12 cellular contexts compared by ENCODE assay signal in the genomic region with DNA sequence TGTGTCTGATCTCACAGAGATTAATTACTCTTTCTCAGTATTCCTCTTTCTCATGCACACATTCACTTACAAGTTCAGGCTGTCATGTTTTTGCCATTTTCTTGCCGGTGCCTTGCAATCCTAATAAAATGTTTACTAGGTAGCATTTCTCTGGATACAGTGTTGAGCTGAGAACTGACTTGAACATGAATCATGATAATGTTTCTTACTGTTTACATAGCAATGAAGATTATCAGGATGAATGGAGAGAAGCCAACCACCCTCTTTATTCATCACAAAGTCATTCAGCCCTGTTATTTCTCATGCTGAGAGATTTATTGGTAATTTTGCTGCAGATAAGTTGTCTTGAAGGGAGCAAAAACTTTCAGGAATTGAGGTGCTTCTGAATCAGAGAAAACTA.
DNase-seq lines count a peak whose midpoint lies in the region; ATAC-seq, FAIRE-seq and TF ChIP-seq lines count a peak whose summit lies in the region.
"Had no signal": no experiment of that assay in that cellular context is flagged by ENCODE, and none has a peak within 500 bp of the region (broad histone marks: within the 10 kb centered on the region; RNA-seq: fewer than 3 reads in every experiment).

No MANE protein-coding gene starts in this region.

- H3K27ac ChIP-seq in K562 (ENCODE audit: extremely low read depth, low read depth, low read length): no peak overlapping the region
- H3K27ac ChIP-seq in mesodermal cell (ENCODE audit: low read depth, low read length, severe bottlenecking): peak overlapping the region; percentile 80

- in situ Hi-C loops in K562 (cut with MboI): no loop called here

- H3K27me3 ChIP-seq in K562 (ENCODE audit: control insufficient read depth in 2 of 2, insufficient read depth in 2 of 2, low read length in 2 of 2): no peaks in the 10 kb centered on the region; a peak in 1 of 5 replicates

- H4K20me1 ChIP-seq in K562 (replicated peaks; ENCODE audit: control insufficient read depth, insufficient read depth, low read length): no peaks in the 10 kb centered on the region

- no peak for TF ChIP-seq EP300 in K562 (IDR thresholded peaks at IDR 0.05; ENCODE audit: low read length)

- POLR2A ChIA-PET in AG04449 (lab: Yijun Ruan, JAX) (no interaction called here), K562 (lab: Yijun Ruan, JAX) (no interaction called here)

- no peak overlapping the region for H3K4me2 ChIP-seq in K562 (ENCODE audit: insufficient read depth, low read length)

- intact Hi-C loops in K562 (cut with micrococcal nuclease): no loop called here
- intact Hi-C loops in activated CD4-positive, alpha-beta T cell treated with anti-CD3 and anti-CD28 coated beads, Interleukin-2, amount 10 ng/mL, durations not matched to agents 24 days and 14 days (cut with micrococcal nuclease): no loop called here

- no peak overlapping the region for H3K4me3 Mint-ChIP-seq in stimulated activated effector memory CD8-positive, alpha-beta T cell treated with anti-CD3 and anti-CD28 coated beads, Interleukin-12 subunit alpha, Interleukin-12 subunit beta, amount 100 ng/mL, for 72 hours
- H3K4me3 Mint-ChIP-seq in activated CD4-positive, alpha-beta T cell treated with anti-CD3 and anti-CD28 coated beads, Interleukin-2, amount 10 ng/mL, durations not matched to agents 24 days and 14 days: no peak overlapping the region
- H3K4me3 Mint-ChIP-seq: activated CD4-positive, alpha-beta T cell treated with anti-CD3 and anti-CD28 coated beads for 36 hours had no signal

- no peak overlapping the region for H3K9ac ChIP-seq in K562 (ENCODE audit: insufficient read depth in 1 of 2, low read depth in 2 of 2, low read length in 2 of 2)

- H3K4me3 ChIP-seq in AG04449 (ENCODE audit: low read depth, low read length): no peak overlapping the region
- H3K4me3 ChIP-seq in K562: no peak overlapping the region
- H3K4me3 ChIP-seq in mesodermal cell (ENCODE audit: extremely low read depth, insufficient read depth, low read length, poor library complexity, severe bottlenecking): no peak overlapping the region

- no peaks in the 10 kb centered on the region for H3K9me3 Mint-ChIP-seq in stimulated activated effector memory CD8-positive, alpha-beta T cell treated with anti-CD3 and anti-CD28 coated beads, Interleukin-12 subunit alpha, Interleukin-12 subunit beta, amount 100 ng/mL, for 72 hours
- no peaks in the 10 kb centered on the region for H3K9me3 Mint-ChIP-seq in activated CD4-positive, alpha-beta T cell treated with anti-CD3 and anti-CD28 coated beads, Interleukin-2, amount 10 ng/mL, durations not matched to agents 24 days and 14 days

- no peaks in the 10 kb centered on the region for H3K36me3 ChIP-seq in K562 (ENCODE audit: control insufficient read depth, insufficient read depth, low read length)
- H3K36me3 ChIP-seq in mesodermal cell (ENCODE audit: control insufficient read depth, insufficient read depth, low read length): no peaks in the 10 kb centered on the region

- TF ChIP-seq CTCF in AG04449 (IDR thresholded peaks at IDR 0.05; ENCODE audit: insufficient read depth, low read length, missing control alignments) (no peak), K562 (IDR thresholded peaks at IDR 0.05 in 2 of 3, conservative IDR thresholded peaks at IDR 0.05 in 1 of 3; ENCODE audit: insufficient read depth in 2 of 3, low read depth in 1 of 3, low read length in 3 of 3) (no peak)

- no peak for FAIRE-seq in K562 (lab: Jason Lieb, UNC)
- FAIRE-seq: GM19239 had no signal

- H3K36me3 Mint-ChIP-seq in stimulated activated effector memory CD8-positive, alpha-beta T cell treated with anti-CD3 and anti-CD28 coated beads, Interleukin-12 subunit alpha, Interleukin-12 subunit beta, amount 100 ng/mL, for 72 hours: no peaks in the 10 kb centered on the region
- H3K36me3 Mint-ChIP-seq in activated CD4-positive, alpha-beta T cell treated with anti-CD3 and anti-CD28 coated beads, Interleukin-2, amount 10 ng/mL, durations not matched to agents 24 days and 14 days (ENCODE audit: low read depth): no peaks in the 10 kb centered on the region

- 0% methylated on average over 1 of the region's 1 CpG for WGBS in K562 (ENCODE audit: insufficient coverage, low coverage, missing lambda C conversion rate)
- no CpG with 5 or more reads among the region's 1 CpG for WGBS in mesodermal cell (ENCODE audit: insufficient coverage in 2 of 2), 2 experiments

- CTCF ChIA-PET in AG04449 (lab: Yijun Ruan, JAX): no interaction called here
- CTCF ChIA-PET in K562 (lab: Yijun Ruan, JAX; ENCODE audit: low intra/inter-chr PET ratio): no interaction called here

- H2AFZ ChIP-seq in K562 (ENCODE audit: low read depth, low read length): no peak overlapping the region

- no peaks in the 10 kb centered on the region for H3K9me3 ChIP-seq in K562 (replicated peaks; ENCODE audit: control insufficient read depth, insufficient read depth, low read depth, low read length)
- H3K9me3 ChIP-seq in mesodermal cell (ENCODE audit: control insufficient read depth, low read length): peaks cover 1% of the 10 kb centered on the region

- peaks cover 7% of the 10 kb centered on the region for H3K27me3 Mint-ChIP-seq in activated CD4-positive, alpha-beta T cell treated with anti-CD3 and anti-CD28 coated beads, Interleukin-2, amount 10 ng/mL, durations not matched to agents 24 days and 14 days

- H3K4me1 ChIP-seq in K562 (replicated peaks in 1 of 2; ENCODE audit: control insufficient read depth in 2 of 2, insufficient read depth in 2 of 2, low read length in 2 of 2) (peaks cover 0 to 43% of the 10 kb centered on the region in 2 experiments; a peak in 3 of 5 replicates), mesodermal cell (ENCODE audit: control insufficient read depth, insufficient read depth, low read length, poor library complexity, severe bottlenecking) (peaks cover 23% of the 10 kb centered on the region)

- ATAC-seq in K562: no peak
- no peak for ATAC-seq in stimulated activated effector memory CD8-positive, alpha-beta T cell treated with anti-CD3 and anti-CD28 coated beads, Interleukin-12 subunit alpha, Interleukin-12 subunit beta, amount 100 ng/mL, for 72 hours
- ATAC-seq: activated CD4-positive, alpha-beta T cell treated with anti-CD3 and anti-CD28 coated beads for 36 hours had no signal

- no peaks in the 10 kb centered on the region for H3K79me2 ChIP-seq in K562 (ENCODE audit: control insufficient read depth, insufficient read depth, low read length)

- no peak overlapping the region for H3K27ac Mint-ChIP-seq in stimulated activated effector memory CD8-positive, alpha-beta T cell treated with anti-CD3 and anti-CD28 coated beads, Interleukin-12 subunit alpha, Interleukin-12 subunit beta, amount 100 ng/mL, for 72 hours
- no peak overlapping the region for H3K27ac Mint-ChIP-seq in activated CD4-positive, alpha-beta T cell treated with anti-CD3 and anti-CD28 coated beads, Interleukin-2, amount 10 ng/mL, durations not matched to agents 24 days and 14 days
- H3K27ac Mint-ChIP-seq: activated CD4-positive, alpha-beta T cell treated with anti-CD3 and anti-CD28 coated beads for 36 hours had no signal

- TF ChIP-seq POLR2A in K562 (conservative IDR thresholded peaks at IDR 0.05): no peak

- DNase-seq in AG04449 (ENCODE audit: low read depth, low spot score) (peak; percentile 89), HT-29 (ENCODE audit: low spot score) (peak; percentile 70), K562 (ENCODE audit: extremely low read depth in 1 of 4, low spot score in 3 of 4) (no peak), NCI-H187 treated with DMSO at 0.1 percent for 48 hours (lab: John Stamatoyannopoulos, UW) (no peak), SKM-1 (lab: John Stamatoyannopoulos, UW; ENCODE audit: unreplicated experiment) (no peak)
- no peak for DNase-seq in stimulated activated effector memory CD8-positive, alpha-beta T cell treated with anti-CD3 and anti-CD28 coated beads, Interleukin-12 subunit alpha, Interleukin-12 subunit beta, amount 100 ng/mL, for 72 hours (ENCODE audit: low spot score in 2 of 2)
- no peak for DNase-seq in activated CD4-positive, alpha-beta T cell treated with anti-CD3 and anti-CD28 coated beads, Interleukin-2, amount 10 ng/mL, durations not matched to agents 24 days and 14 days
- DNase-seq: activated CD4-positive, alpha-beta T cell treated with anti-CD3 and anti-CD28 coated beads for 36 hours; amygdala; DND-41 had no signal

- TF ChIP-seq RAD21 in K562 (CRISPR knock-in tag; conservative IDR thresholded peaks at IDR 0.05 in 1 of 2, IDR thresholded peaks at IDR 0.05 in 1 of 2): no peak

- H3K4me1 Mint-ChIP-seq in stimulated activated effector memory CD8-positive, alpha-beta T cell treated with anti-CD3 and anti-CD28 coated beads, Interleukin-12 subunit alpha, Interleukin-12 subunit beta, amount 100 ng/mL, for 72 hours: no peaks in the 10 kb centered on the region
- no peaks in the 10 kb centered on the region for H3K4me1 Mint-ChIP-seq in activated CD4-positive, alpha-beta T cell treated with anti-CD3 and anti-CD28 coated beads, Interleukin-2, amount 10 ng/mL, durations not matched to agents 24 days and 14 days
- H3K4me1 Mint-ChIP-seq: activated CD4-positive, alpha-beta T cell treated with anti-CD3 and anti-CD28 coated beads for 36 hours had no signal

- BruUV-seq in K562 (replicated peaks; lab: Mats Ljungman, UMichigan): no TSS peak

- no peaks in the 10 kb centered on the region for H3K9me1 ChIP-seq in K562 (ENCODE audit: control insufficient read depth, insufficient read depth, low read length)

TF ChIP-seq in K562, 482 proteins besides CTCF, POLR2A, EP300 and RAD21 (continues in another document):
- TF ChIP-seq PYGO2 (tag; IDR thresholded peaks at IDR 0.05) (0 out of 2 replicates have a peak, but pooled peaks have one; percentile 0), ZNF174 (CRISPR knock-in tag; IDR thresholded peaks at IDR 0.05) (no peak), JUND (IDR thresholded peaks at IDR 0.05; ENCODE audit: borderline replicate concordance, low read depth, low read length) (no peak), JUND (tag; IDR thresholded peaks at IDR 0.05; ENCODE audit: borderline replicate concordance, low read depth, low read length) (peak; percentile 38; the same call in 1 of the 3 replicates), HLTF (IDR thresholded peaks at IDR 0.05) (no peak), ZNF511 (CRISPR knock-in tag; IDR thresholded peaks at IDR 0.05) (no peak), HMG20A (CRISPR knock-in tag; conservative IDR thresholded peaks at IDR 0.05) (0 out of 2 replicates have a peak, but pooled peaks have one; percentile 50)

Comparison
In these comparisons a context has a peak if more than half of its experiments do, and no peak if none do; other contexts are left out.
1. DNase-seq: peak in AG04449 (single experiment) and HT-29 (single experiment); none in K562 (0 of 4), NCI-H187 treated with DMSO at 0.1 percent for 48 hours (single experiment), stimulated activated effector memory CD8-positive, alpha-beta T cell treated with anti-CD3 and anti-CD28 coated beads, Interleukin-12 subunit alpha, Interleukin-12 subunit beta, amount 100 ng/mL, for 72 hours (0 of 2), SKM-1 (single experiment) and activated CD4-positive, alpha-beta T cell treated with anti-CD3 and anti-CD28 coated beads, Interleukin-2, amount 10 ng/mL, durations not matched to agents 24 days and 14 days (single experiment).